8 cellular contexts compared by ENCODE assay signal in the genomic region with DNA sequence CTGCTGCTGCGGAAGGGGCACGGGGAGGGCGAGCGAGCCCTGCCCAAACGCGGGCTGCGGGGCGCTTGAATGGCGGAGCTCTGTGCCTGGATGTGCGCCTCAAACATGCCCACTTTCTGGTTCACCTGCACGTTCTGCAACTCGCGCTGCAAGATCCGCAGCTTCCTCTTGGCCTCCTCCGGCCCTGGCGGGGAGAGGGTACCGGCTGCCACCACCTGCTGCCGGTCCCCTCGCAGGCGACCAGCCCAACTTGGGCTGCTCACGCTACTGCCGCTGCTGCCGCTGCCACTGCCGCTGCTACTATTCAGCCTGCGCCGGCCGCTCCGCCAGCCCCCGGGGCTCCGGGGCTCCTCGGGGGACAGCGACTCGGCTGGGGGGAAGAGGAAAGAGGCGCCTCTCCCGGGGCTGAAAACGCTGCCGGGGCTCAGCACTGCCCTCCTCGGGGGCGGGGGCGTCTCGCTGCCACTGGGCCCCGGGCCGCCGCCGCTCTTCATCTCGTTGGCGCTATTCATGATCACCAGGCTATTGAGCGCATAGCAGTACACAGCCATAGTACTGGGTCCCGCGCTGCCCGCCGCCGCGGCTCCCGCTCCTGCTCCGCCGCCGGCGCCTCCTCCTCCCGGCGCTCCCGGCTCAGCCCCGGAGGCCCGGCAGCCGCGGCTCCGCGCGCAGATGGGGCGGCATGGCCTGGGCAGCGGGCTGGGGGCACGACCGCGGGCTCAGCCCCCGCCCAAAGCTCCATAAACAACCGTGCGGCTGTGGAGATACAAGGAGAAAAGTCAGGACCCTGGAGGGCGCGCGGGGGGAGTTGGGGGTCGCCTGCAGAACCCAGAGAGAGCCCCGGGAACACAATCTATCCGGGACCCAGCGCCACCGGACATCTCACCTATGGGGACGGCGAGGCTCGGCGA. TPM values are rescaled to one million over a fixed set of nuclear protein-coding genes. Genes with fewer than 3 reads are reported as not detected.
DNase-seq lines count a peak whose midpoint lies in the region; ATAC-seq, FAIRE-seq and TF ChIP-seq lines count a peak whose summit lies in the region.

No MANE protein-coding gene starts in this region.

- H3K27me3 ChIP-seq in neural cell (ENCODE audit: insufficient read depth, low read depth, low read length): peaks cover 46% of the 10 kb centered on the region

- no peak for TF ChIP-seq EP300 in neural cell (conservative IDR thresholded peaks at IDR 0.05; ENCODE audit: poor library complexity, severe bottlenecking)

- H3F3A ChIP-seq in neural cell (ENCODE audit: insufficient read depth, low read length, poor library complexity, severe bottlenecking): no peaks in the 10 kb centered on the region

- peak overlapping the region; percentile 92 for H3K4me2 ChIP-seq in neural cell (ENCODE audit: low read length)

- ATAC-seq in GM21737 (IDR thresholded peaks at IDR 0.05; ENCODE audit: unreplicated experiment): peak; percentile 37

- H3K79me2 ChIP-seq in neural cell (replicated peaks; ENCODE audit: insufficient read depth, low read length): no peaks in the 10 kb centered on the region

- DNase-seq in G401 (ENCODE audit: low spot score): peak; percentile 66
- peak; percentile 62 for DNase-seq in NCI-H2227 (lab: John Stamatoyannopoulos, UW; ENCODE audit: unreplicated experiment)
- peak; percentile 86 for DNase-seq in activated effector memory CD4-positive, alpha-beta T cell treated with anti-CD3 and anti-CD28 coated beads, Interleukin-2, amount 50 U/mL, for 16 hours
- DNase-seq in frontal cortex (ENCODE audit: low spot score in 2 of 2): peak; percentile 59 to 65
- no peak for DNase-seq in cortex of kidney (lab: John Stamatoyannopoulos, UW)
- no peak for DNase-seq in KG1 (lab: John Stamatoyannopoulos, UW)

- TF ChIP-seq CTCF in neural cell (IDR thresholded peaks at IDR 0.05; ENCODE audit: poor library complexity, severe bottlenecking): peak; percentile 42

- peak overlapping the region; percentile 58 for H3K9ac ChIP-seq in neural cell (ENCODE audit: low read length)

- H3K4me3 ChIP-seq in neural cell (ENCODE audit: low read length): peak overlapping the region; percentile 83

- no peaks in the 10 kb centered on the region for H3K9me2 ChIP-seq in neural cell (ENCODE audit: insufficient read depth, low read length)

- FAIRE-seq in frontal cortex (lab: Jason Lieb, UNC): no peak

- no peak overlapping the region for H2AFZ ChIP-seq in neural cell (ENCODE audit: low read depth, low read length)

- peak; percentile 21 for TF ChIP-seq RAD21 in neural cell (conservative IDR thresholded peaks at IDR 0.05)

- H3K9me3 ChIP-seq in neural cell (ENCODE audit: low read length): no peaks in the 10 kb centered on the region

- H4K20me1 ChIP-seq in neural cell (ENCODE audit: insufficient read depth): no peaks in the 10 kb centered on the region

- in situ Hi-C loops in G401 (cut with HindIII; ENCODE audit: low sequenced_read_pairs): no loop called here

- no peak overlapping the region for H3K27ac ChIP-seq in neural cell (ENCODE audit: low read length)

- H3K36me3 ChIP-seq in neural cell (ENCODE audit: insufficient read depth, low read length): no peaks in the 10 kb centered on the region

TF ChIP-seq in neural cell, 6 proteins besides CTCF, POLR2A, EP300 and RAD21:
- TF ChIP-seq POLR2AphosphoS5 (IDR thresholded peaks at IDR 0.05) (no peak), TAF1 (IDR thresholded peaks at IDR 0.05; ENCODE audit: low read depth) (no peak), SMC3 (conservative IDR thresholded peaks at IDR 0.05; ENCODE audit: poor library complexity) (peak; percentile 23)

RNA-seq across cellular contexts. Expression of gene ITPKB, which starts 1.9 kb away (rescaled TPM):
- 11.4 and 15.2 TPM in 2 replicates for total RNA-seq in G401 (2014; rRNA removed; shearing (Covaris generic))
- 3.3 TPM for total RNA-seq in frontal cortex
- polyA plus RNA-seq in neural cell: 0.19 TPM in 1 of 2 replicates, not detected in the other
- polyA minus RNA-seq in neural cell: 0.24 and 0.46 TPM in 2 replicates

Comparison
In these comparisons a context has a peak if more than half of its experiments do, and no peak if none do; other contexts are left out.
1. DNase-seq: peak in G401 (single experiment), NCI-H2227 (single experiment), activated effector memory CD4-positive, alpha-beta T cell treated with anti-CD3 and anti-CD28 coated beads, Interleukin-2, amount 50 U/mL, for 16 hours (single experiment) and frontal cortex (2 of 2); none in cortex of kidney (single experiment) and KG1 (single experiment).